10 cellular contexts compared by ENCODE assay signal in genomic region chr6:126063512-126064146, GRCh38.
DNase-seq lines count a peak whose midpoint lies in the region; ATAC-seq, FAIRE-seq and TF ChIP-seq lines count a peak whose summit lies in the region.
"Had no signal": no experiment of that assay in that cellular context is flagged by ENCODE, and none has a peak within 500 bp of the region (broad histone marks: within the 10 kb centered on the region; RNA-seq: fewer than 3 reads in every experiment).

No MANE protein-coding gene starts in this region.

- no peak overlapping the region for H3K9ac ChIP-seq in neural progenitor cell

- no peak overlapping the region for H3K4me3 ChIP-seq in neural progenitor cell

- no peak overlapping the region for H3K4me2 ChIP-seq in neural progenitor cell

- FAIRE-seq in urothelium cell line (lab: Jason Lieb, UNC): no peak

- H3K9me3 Mint-ChIP-seq in neural progenitor cell: no peaks in the 10 kb centered on the region

- no peaks in the 10 kb centered on the region for H3F3A ChIP-seq in neural progenitor cell (ENCODE audit: low read depth)

- peak overlapping the region; percentile 0 for H3K27ac Mint-ChIP-seq in neural progenitor cell

- H3K27me3 ChIP-seq in neural progenitor cell: no peaks in the 10 kb centered on the region

- no peak overlapping the region for H3K27ac ChIP-seq in neural progenitor cell

- H2AFZ ChIP-seq in neural progenitor cell (replicated peaks): no peak overlapping the region

- no peaks in the 10 kb centered on the region for H4K20me1 ChIP-seq in neural progenitor cell (ENCODE audit: low read depth)

- DNase-seq in GM19238 (ENCODE audit: insufficient read length, low spot score) (peak; percentile 5), SK-N-DZ (ENCODE audit: low spot score) (peak; percentile 65), neural progenitor cell (ENCODE audit: low spot score) (no peak), urothelium cell line (ENCODE audit: low spot score) (no peak), cardiac septum (ENCODE audit: low spot score) (no peak), Kasumi-1 (lab: John Stamatoyannopoulos, UW) (no peak)
- DNase-seq in stimulated activated CD4-positive, alpha-beta T cell treated with anti-CD3 and anti-CD28 coated beads, Interleukin-4, amount 100 ng/mL, for 4 hours: no peak
- DNase-seq: activated CD4-positive, alpha-beta T cell treated with anti-CD3 and anti-CD28 coated beads, Interleukin-2, amount 50 U/mL, for 1 hour; DMS79 treated with DMSO at 0.1 percent for 48 hours had no signal

- H3K36me3 Mint-ChIP-seq in neural progenitor cell: peaks cover 13% of the 10 kb centered on the region

- H3K4me3 Mint-ChIP-seq in neural progenitor cell: no peak overlapping the region

- no peaks in the 10 kb centered on the region for H3K79me2 ChIP-seq in neural progenitor cell (ENCODE audit: low read depth)

- ATAC-seq in HG03060 (IDR thresholded peaks at IDR 0.05; ENCODE audit: low read depth, unreplicated experiment): peak; percentile 75

- intact Hi-C loops in cardiac septum (cut with DNase I): no loop called here

- no peaks in the 10 kb centered on the region for H3K9me3 ChIP-seq in neural progenitor cell (ENCODE audit: low read depth)

- no peak for TF ChIP-seq CTCF in neural progenitor cell (IDR thresholded peaks at IDR 0.05)

- H3K27me3 Mint-ChIP-seq in neural progenitor cell (ENCODE audit: insufficient read depth, low read depth): peaks cover 6% of the 10 kb centered on the region

- H3K4me1 Mint-ChIP-seq in neural progenitor cell: peaks cover 9% of the 10 kb centered on the region

- H3K4me1 ChIP-seq in neural progenitor cell: no peaks in the 10 kb centered on the region

- no peaks in the 10 kb centered on the region for H3K36me3 ChIP-seq in neural progenitor cell

Comparison
In these comparisons a context has a peak if more than half of its experiments do, and no peak if none do; other contexts are left out.
1. DNase-seq: peak in GM19238 (single experiment) and SK-N-DZ (single experiment); none in neural progenitor cell (single experiment), urothelium cell line (single experiment), cardiac septum (single experiment), stimulated activated CD4-positive, alpha-beta T cell treated with anti-CD3 and anti-CD28 coated beads, Interleukin-4, amount 100 ng/mL, for 4 hours (0 of 2) and Kasumi-1 (0 of 2).